2 cellular contexts compared by ENCODE assay signal in the genomic region with DNA sequence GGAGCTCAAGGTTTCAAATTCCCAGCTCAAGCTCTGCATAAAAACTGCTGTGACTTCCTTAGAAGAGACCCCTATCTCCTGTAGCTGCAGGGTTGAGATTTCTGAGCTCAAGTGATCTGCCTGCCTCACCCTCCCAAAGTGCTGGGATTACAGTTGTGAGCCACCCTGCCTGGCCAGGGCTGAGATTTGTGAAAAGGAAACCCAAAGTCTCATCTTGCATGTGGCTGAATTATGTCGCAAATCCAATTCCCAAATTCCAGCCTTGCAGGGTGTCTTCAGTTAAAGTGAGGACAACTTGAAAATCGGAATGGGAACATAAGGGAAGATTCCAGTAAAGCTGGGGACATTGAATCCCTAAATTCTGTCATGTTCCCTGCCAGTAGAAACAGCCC.
TF ChIP-seq lines count a peak whose summit lies in the region.

No MANE protein-coding gene starts in this region.

TF ChIP-seq in GM23338, 12 proteins besides CTCF, POLR2A, EP300 and RAD21 (continues in another document):
- TF ChIP-seq CREB1 (CRISPR knock-in tag; IDR thresholded peaks at IDR 0.05; ENCODE audit: low read depth), result no peak
- TF ChIP-seq, protein P1, sequence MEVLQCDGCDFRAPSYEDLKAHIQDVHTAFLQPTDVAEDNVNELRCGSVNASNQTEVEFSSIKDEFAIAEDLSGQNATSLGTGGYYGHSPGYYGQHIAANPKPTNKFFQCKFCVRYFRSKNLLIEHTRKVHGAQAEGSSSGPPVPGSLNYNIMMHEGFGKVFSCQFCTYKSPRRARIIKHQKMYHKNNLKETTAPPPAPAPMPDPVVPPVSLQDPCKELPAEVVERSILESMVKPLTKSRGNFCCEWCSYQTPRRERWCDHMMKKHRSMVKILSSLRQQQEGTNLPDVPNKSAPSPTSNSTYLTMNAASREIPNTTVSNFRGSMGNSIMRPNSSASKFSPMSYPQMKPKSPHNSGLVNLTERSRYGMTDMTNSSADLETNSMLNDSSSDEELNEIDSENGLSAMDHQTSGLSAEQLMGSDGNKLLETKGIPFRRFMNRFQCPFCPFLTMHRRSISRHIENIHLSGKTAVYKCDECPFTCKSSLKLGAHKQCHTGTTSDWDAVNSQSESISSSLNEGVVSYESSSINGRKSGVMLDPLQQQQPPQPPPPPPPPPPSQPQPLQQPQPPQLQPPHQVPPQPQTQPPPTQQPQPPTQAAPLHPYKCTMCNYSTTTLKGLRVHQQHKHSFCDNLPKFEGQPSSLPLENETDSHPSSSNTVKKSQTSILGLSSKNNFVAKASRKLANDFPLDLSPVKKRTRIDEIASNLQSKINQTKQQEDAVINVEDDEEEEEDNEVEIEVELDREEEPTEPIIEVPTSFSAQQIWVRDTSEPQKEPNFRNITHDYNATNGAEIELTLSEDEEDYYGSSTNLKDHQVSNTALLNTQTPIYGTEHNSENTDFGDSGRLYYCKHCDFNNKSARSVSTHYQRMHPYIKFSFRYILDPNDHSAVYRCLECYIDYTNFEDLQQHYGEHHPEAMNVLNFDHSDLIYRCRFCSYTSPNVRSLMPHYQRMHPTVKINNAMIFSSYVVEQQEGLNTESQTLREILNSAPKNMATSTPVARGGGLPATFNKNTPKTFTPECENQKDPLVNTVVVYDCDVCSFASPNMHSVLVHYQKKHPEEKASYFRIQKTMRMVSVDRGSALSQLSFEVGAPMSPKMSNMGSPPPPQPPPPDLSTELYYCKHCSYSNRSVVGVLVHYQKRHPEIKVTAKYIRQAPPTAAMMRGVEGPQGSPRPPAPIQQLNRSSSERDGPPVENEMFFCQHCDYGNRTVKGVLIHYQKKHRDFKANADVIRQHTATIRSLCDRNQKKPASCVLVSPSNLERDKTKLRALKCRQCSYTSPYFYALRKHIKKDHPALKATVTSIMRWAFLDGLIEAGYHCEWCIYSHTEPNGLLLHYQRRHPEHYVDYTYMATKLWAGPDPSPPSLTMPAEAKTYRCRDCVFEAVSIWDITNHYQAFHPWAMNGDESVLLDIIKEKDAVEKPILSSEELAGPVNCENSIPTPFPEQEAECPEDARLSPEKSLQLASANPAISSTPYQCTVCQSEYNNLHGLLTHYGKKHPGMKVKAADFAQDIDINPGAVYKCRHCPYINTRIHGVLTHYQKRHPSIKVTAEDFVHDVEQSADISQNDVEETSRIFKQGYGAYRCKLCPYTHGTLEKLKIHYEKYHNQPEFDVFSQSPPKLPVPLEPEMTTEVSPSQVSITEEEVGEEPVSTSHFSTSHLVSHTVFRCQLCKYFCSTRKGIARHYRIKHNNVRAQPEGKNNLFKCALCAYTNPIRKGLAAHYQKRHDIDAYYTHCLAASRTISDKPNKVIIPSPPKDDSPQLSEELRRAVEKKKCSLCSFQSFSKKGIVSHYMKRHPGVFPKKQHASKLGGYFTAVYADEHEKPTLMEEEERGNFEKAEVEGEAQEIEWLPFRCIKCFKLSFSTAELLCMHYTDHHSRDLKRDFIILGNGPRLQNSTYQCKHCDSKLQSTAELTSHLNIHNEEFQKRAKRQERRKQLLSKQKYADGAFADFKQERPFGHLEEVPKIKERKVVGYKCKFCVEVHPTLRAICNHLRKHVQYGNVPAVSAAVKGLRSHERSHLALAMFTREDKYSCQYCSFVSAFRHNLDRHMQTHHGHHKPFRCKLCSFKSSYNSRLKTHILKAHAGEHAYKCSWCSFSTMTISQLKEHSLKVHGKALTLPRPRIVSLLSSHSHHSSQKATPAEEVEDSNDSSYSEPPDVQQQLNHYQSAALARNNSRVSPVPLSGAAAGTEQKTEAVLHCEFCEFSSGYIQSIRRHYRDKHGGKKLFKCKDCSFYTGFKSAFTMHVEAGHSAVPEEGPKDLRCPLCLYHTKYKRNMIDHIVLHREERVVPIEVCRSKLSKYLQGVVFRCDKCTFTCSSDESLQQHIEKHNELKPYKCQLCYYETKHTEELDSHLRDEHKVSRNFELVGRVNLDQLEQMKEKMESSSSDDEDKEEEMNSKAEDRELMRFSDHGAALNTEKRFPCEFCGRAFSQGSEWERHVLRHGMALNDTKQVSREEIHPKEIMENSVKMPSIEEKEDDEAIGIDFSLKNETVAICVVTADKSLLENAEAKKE (CRISPR knock-in tag; IDR thresholded peaks at IDR 0.05), result no peak
- no peak for TF ChIP-seq ZNF114 (CRISPR knock-in tag; IDR thresholded peaks at IDR 0.05)
- TF ChIP-seq STAT1 (IDR thresholded peaks at IDR 0.05; ENCODE audit: unreplicated experiment), result no peak
- TF ChIP-seq POLR2AphosphoS5 (IDR thresholded peaks at IDR 0.05; ENCODE audit: low read depth), result no peak
- TF ChIP-seq, protein P2, sequence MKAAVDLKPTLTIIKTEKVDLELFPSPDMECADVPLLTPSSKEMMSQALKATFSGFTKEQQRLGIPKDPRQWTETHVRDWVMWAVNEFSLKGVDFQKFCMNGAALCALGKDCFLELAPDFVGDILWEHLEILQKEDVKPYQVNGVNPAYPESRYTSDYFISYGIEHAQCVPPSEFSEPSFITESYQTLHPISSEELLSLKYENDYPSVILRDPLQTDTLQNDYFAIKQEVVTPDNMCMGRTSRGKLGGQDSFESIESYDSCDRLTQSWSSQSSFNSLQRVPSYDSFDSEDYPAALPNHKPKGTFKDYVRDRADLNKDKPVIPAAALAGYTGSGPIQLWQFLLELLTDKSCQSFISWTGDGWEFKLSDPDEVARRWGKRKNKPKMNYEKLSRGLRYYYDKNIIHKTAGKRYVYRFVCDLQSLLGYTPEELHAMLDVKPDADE (IDR thresholded peaks at IDR 0.05), result no peak
- TF ChIP-seq REST (IDR thresholded peaks at IDR 0.05; ENCODE audit: unreplicated experiment), result no peak
- no peak for TF ChIP-seq JUNB (IDR thresholded peaks at IDR 0.05; ENCODE audit: unreplicated experiment)
- TF ChIP-seq EZH2 (IDR thresholded peaks at IDR 0.05; ENCODE audit: low read depth, unreplicated experiment), result no peak
- TF ChIP-seq ZNF331 (CRISPR knock-in tag; IDR thresholded peaks at IDR 0.05; ENCODE audit: low read depth), result no peak

TF ChIP-seq in WTC11, 78 proteins besides CTCF, POLR2A, EP300 and RAD21:
- TF ChIP-seq, protein P3, sequence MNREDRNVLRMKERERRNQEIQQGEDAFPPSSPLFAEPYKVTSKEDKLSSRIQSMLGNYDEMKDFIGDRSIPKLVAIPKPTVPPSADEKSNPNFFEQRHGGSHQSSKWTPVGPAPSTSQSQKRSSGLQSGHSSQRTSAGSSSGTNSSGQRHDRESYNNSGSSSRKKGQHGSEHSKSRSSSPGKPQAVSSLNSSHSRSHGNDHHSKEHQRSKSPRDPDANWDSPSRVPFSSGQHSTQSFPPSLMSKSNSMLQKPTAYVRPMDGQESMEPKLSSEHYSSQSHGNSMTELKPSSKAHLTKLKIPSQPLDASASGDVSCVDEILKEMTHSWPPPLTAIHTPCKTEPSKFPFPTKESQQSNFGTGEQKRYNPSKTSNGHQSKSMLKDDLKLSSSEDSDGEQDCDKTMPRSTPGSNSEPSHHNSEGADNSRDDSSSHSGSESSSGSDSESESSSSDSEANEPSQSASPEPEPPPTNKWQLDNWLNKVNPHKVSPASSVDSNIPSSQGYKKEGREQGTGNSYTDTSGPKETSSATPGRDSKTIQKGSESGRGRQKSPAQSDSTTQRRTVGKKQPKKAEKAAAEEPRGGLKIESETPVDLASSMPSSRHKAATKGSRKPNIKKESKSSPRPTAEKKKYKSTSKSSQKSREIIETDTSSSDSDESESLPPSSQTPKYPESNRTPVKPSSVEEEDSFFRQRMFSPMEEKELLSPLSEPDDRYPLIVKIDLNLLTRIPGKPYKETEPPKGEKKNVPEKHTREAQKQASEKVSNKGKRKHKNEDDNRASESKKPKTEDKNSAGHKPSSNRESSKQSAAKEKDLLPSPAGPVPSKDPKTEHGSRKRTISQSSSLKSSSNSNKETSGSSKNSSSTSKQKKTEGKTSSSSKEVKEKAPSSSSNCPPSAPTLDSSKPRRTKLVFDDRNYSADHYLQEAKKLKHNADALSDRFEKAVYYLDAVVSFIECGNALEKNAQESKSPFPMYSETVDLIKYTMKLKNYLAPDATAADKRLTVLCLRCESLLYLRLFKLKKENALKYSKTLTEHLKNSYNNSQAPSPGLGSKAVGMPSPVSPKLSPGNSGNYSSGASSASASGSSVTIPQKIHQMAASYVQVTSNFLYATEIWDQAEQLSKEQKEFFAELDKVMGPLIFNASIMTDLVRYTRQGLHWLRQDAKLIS (CRISPR knock-in tag; IDR thresholded peaks at IDR 0.05; ENCODE audit: borderline replicate concordance), result no peak
- TF ChIP-seq ZNF671 (CRISPR knock-in tag; IDR thresholded peaks at IDR 0.05) (no peak), NR1H2 (CRISPR knock-in tag; IDR thresholded peaks at IDR 0.05) (no peak), EMX1 (CRISPR knock-in tag; IDR thresholded peaks at IDR 0.05) (no peak), FOXK1 (CRISPR knock-in tag; IDR thresholded peaks at IDR 0.05) (no peak), ZNF317 (CRISPR knock-in tag; IDR thresholded peaks at IDR 0.05; ENCODE audit: borderline replicate concordance, low read depth) (no peak), RORB (CRISPR knock-in tag; IDR thresholded peaks at IDR 0.05) (no peak), ZBTB21 (CRISPR knock-in tag; IDR thresholded peaks at IDR 0.05; ENCODE audit: borderline replicate concordance) (no peak), JAZF1 (CRISPR knock-in tag; IDR thresholded peaks at IDR 0.05) (no peak), SMAD4 (CRISPR knock-in tag; IDR thresholded peaks at IDR 0.05) (no peak), SMAD3 (CRISPR knock-in tag; IDR thresholded peaks at IDR 0.05; ENCODE audit: borderline replicate concordance) (no peak), ATF2 (CRISPR knock-in tag; IDR thresholded peaks at IDR 0.05; ENCODE audit: borderline replicate concordance, low read depth) (no peak), TCF7 (CRISPR knock-in tag; IDR thresholded peaks at IDR 0.05; ENCODE audit: low read depth) (no peak), ZNF121 (CRISPR knock-in tag; IDR thresholded peaks at IDR 0.05) (no peak), ERG (CRISPR knock-in tag; IDR thresholded peaks at IDR 0.05) (no peak)
- TF ChIP-seq, protein P4, sequence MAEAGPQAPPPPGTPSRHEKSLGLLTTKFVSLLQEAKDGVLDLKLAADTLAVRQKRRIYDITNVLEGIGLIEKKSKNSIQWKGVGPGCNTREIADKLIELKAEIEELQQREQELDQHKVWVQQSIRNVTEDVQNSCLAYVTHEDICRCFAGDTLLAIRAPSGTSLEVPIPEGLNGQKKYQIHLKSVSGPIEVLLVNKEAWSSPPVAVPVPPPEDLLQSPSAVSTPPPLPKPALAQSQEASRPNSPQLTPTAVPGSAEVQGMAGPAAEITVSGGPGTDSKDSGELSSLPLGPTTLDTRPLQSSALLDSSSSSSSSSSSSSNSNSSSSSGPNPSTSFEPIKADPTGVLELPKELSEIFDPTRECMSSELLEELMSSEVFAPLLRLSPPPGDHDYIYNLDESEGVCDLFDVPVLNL (CRISPR knock-in tag; IDR thresholded peaks at IDR 0.05; ENCODE audit: borderline replicate concordance, low read depth), result no peak
- TF ChIP-seq, protein P5, sequence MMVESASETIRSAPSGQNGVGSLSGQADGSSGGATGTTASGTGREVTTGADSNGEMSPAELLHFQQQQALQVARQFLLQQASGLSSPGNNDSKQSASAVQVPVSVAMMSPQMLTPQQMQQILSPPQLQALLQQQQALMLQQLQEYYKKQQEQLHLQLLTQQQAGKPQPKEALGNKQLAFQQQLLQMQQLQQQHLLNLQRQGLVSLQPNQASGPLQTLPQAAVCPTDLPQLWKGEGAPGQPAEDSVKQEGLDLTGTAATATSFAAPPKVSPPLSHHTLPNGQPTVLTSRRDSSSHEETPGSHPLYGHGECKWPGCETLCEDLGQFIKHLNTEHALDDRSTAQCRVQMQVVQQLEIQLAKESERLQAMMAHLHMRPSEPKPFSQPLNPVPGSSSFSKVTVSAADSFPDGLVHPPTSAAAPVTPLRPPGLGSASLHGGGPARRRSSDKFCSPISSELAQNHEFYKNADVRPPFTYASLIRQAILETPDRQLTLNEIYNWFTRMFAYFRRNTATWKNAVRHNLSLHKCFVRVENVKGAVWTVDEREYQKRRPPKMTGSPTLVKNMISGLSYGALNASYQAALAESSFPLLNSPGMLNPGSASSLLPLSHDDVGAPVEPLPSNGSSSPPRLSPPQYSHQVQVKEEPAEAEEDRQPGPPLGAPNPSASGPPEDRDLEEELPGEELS (CRISPR knock-in tag; IDR thresholded peaks at IDR 0.05), result no peak
